Comparison of ENCODE assay signal across 9 cellular contexts in the genomic region with DNA sequence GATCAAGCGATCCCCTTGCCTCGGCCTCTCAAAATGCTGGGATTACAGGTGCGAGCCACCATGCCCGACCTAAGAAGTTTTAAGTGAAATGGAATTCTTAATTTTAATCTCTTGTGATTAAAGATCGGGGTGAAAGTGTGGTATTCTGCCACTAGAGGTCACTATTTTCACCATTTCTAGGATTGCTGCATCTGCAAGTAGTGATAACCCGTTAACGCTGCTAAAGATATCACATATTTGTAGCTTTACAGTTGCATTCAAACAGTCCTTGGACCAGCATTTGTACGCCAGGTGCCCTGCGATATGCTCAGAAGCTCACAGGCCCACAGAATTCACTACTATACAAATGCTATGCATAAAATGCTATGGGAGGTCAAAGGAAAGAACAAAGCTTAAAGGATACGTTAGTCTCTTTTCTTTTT. TPM values are rescaled to one million over a fixed set of nuclear protein-coding genes. Genes with fewer than 3 reads are reported as not detected.
DNase-seq lines count a peak whose midpoint lies in the region; ATAC-seq and TF ChIP-seq lines count a peak whose summit lies in the region.
"Had no signal": no experiment of that assay in that cellular context is flagged by ENCODE, and none has a peak within 500 bp of the region (broad histone marks: within the 10 kb centered on the region; RNA-seq: fewer than 3 reads in every experiment).

No MANE protein-coding gene starts in this region.

- H3K4me3 ChIP-seq in Panc1 (ENCODE audit: low read depth in 2 of 2, low read length in 2 of 2) (no peak overlapping the region), coronary artery (no peak overlapping the region)
- H3K4me3 ChIP-seq: BLaER1 treated with 17β-estradiol and CSF1 and Interleukin-3, amounts not matched to agents 10 nM and 100 nM had no signal

- H3K27me3 ChIP-seq in Panc1 (ENCODE audit: control insufficient read depth, insufficient read depth, low read length) = no peaks in the 10 kb centered on the region
- H3K27me3 ChIP-seq: BLaER1 treated with 17β-estradiol and CSF1 and Interleukin-3, amounts not matched to agents 10 nM and 100 nM had no signal

- peaks cover 4% of the 10 kb centered on the region for H3K4me1 Mint-ChIP-seq in memory B cell

- ATAC-seq in Panc1 (peak; percentile 81), memory B cell (ENCODE audit: low read depth) (peak; percentile 80)
- no peak for ATAC-seq in activated CD4-positive, CD25-positive, alpha-beta regulatory T cell treated with anti-CD3 and anti-CD28 coated beads, Interleukin-2, amount 50 U/mL, for 24 hours

- in situ Hi-C loops in Panc1 (cut with HindIII; ENCODE audit: low pct_unique_long_range_greater_than_20kb, low sequenced_read_pairs) = no loop called here

- H3K27ac ChIP-seq in Panc1 (ENCODE audit: low read length) (no peak overlapping the region), coronary artery (no peak overlapping the region)
- H3K27ac ChIP-seq: BLaER1 treated with 17β-estradiol and CSF1 and Interleukin-3, amounts not matched to agents 10 nM and 100 nM had no signal

- POLR2A ChIA-PET in Panc1 (lab: Charles Lee) = no interaction called here

- no TSS peak for BruUV-seq in Panc1 (replicated peaks; lab: Mats Ljungman, UMichigan)

- H3K9me3 ChIP-seq in Panc1 (ENCODE audit: control insufficient read depth, insufficient read depth, low read depth, low read length) = no peaks in the 10 kb centered on the region
- H3K9me3 ChIP-seq: BLaER1 treated with 17β-estradiol and CSF1 and Interleukin-3, amounts not matched to agents 10 nM and 100 nM had no signal

- no peak overlapping the region for H3K27ac Mint-ChIP-seq in memory B cell

- H3K27me3 Mint-ChIP-seq in memory B cell = no peaks in the 10 kb centered on the region

- TF ChIP-seq RAD21 in Ishikawa (IDR thresholded peaks at IDR 0.05; ENCODE audit: low read depth) = peak; percentile 80

- DNase-seq in NCI-H1092 treated with DMSO at 0.1 percent for 48 hours (lab: John Stamatoyannopoulos, UW) = peak; percentile 32
- no peak for DNase-seq in NCI-H1092 (lab: John Stamatoyannopoulos, UW)
- peak; percentile 41 for DNase-seq in Panc1 (ENCODE audit: low read depth, low spot score)
- DNase-seq in coronary artery (ENCODE audit: low spot score) = no peak
- DNase-seq in memory B cell (ENCODE audit: low spot score in 2 of 2) = peak; percentile 22 to 59
- no peak for DNase-seq in islet precursor cell

- TF ChIP-seq EP300 in Ishikawa (IDR thresholded peaks at IDR 0.05; ENCODE audit: borderline replicate concordance) = no peak

- peaks cover 2% of the 10 kb centered on the region for H3K36me3 Mint-ChIP-seq in memory B cell

- H3K9me3 Mint-ChIP-seq in memory B cell = no peaks in the 10 kb centered on the region

- TF ChIP-seq CTCF in Panc1 (IDR thresholded peaks at IDR 0.05) (peak; percentile 84), coronary artery (IDR thresholded peaks at IDR 0.05) (peak; percentile 44)

- no peaks in the 10 kb centered on the region for H3K36me3 ChIP-seq in Panc1 (ENCODE audit: control insufficient read depth, insufficient read depth, low read length)
- H3K36me3 ChIP-seq: BLaER1 treated with 17β-estradiol and CSF1 and Interleukin-3, amounts not matched to agents 10 nM and 100 nM had no signal

- H3K4me1 ChIP-seq in Panc1 (ENCODE audit: control insufficient read depth, insufficient read depth, low read length) = no peaks in the 10 kb centered on the region

- no peak overlapping the region for H3K4me3 Mint-ChIP-seq in memory B cell

- CTCF ChIA-PET in Panc1 (lab: Charles Lee) = interaction anchor here (0.6 to 2.6 kb wide), 8 partner anchors 11 to 159 kb away, joined by 3 to 21 read pairs (median 4); a partner anchor contains a TSS

- intact Hi-C loops in Panc1 (cut with micrococcal nuclease; ENCODE audit: unreplicated experiment) = loop anchor here (10.0 kb wide), 1 partner anchor 161 kb away; no protein-coding TSS in a partner anchor

TF ChIP-seq in Ishikawa, 13 proteins besides CTCF, POLR2A, EP300 and RAD21:
- no peak for TF ChIP-seq TAF1 (IDR thresholded peaks at IDR 0.05; ENCODE audit: low read depth)
- TF ChIP-seq TEAD4 (IDR thresholded peaks at IDR 0.05) = no peak
- no peak for TF ChIP-seq YY1 (IDR thresholded peaks at IDR 0.05; ENCODE audit: low read depth)
- TF ChIP-seq CREB1 (IDR thresholded peaks at IDR 0.05; ENCODE audit: low read depth) = no peak
- TF ChIP-seq FOXM1 (IDR thresholded peaks at IDR 0.05; ENCODE audit: borderline replicate concordance, low read depth) = no peak
- TF ChIP-seq NFIC (IDR thresholded peaks at IDR 0.05) = no peak
- TF ChIP-seq, protein P1, sequence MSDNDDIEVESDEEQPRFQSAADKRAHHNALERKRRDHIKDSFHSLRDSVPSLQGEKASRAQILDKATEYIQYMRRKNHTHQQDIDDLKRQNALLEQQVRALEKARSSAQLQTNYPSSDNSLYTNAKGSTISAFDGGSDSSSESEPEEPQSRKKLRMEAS (IDR thresholded peaks at IDR 0.05) = no peak
- no peak for TF ChIP-seq EGR1 (IDR thresholded peaks at IDR 0.05)
- TF ChIP-seq, protein P2, sequence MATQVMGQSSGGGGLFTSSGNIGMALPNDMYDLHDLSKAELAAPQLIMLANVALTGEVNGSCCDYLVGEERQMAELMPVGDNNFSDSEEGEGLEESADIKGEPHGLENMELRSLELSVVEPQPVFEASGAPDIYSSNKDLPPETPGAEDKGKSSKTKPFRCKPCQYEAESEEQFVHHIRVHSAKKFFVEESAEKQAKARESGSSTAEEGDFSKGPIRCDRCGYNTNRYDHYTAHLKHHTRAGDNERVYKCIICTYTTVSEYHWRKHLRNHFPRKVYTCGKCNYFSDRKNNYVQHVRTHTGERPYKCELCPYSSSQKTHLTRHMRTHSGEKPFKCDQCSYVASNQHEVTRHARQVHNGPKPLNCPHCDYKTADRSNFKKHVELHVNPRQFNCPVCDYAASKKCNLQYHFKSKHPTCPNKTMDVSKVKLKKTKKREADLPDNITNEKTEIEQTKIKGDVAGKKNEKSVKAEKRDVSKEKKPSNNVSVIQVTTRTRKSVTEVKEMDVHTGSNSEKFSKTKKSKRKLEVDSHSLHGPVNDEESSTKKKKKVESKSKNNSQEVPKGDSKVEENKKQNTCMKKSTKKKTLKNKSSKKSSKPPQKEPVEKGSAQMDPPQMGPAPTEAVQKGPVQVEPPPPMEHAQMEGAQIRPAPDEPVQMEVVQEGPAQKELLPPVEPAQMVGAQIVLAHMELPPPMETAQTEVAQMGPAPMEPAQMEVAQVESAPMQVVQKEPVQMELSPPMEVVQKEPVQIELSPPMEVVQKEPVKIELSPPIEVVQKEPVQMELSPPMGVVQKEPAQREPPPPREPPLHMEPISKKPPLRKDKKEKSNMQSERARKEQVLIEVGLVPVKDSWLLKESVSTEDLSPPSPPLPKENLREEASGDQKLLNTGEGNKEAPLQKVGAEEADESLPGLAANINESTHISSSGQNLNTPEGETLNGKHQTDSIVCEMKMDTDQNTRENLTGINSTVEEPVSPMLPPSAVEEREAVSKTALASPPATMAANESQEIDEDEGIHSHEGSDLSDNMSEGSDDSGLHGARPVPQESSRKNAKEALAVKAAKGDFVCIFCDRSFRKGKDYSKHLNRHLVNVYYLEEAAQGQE (IDR thresholded peaks at IDR 0.05; ENCODE audit: low read depth) = no peak
- TF ChIP-seq, protein P3, sequence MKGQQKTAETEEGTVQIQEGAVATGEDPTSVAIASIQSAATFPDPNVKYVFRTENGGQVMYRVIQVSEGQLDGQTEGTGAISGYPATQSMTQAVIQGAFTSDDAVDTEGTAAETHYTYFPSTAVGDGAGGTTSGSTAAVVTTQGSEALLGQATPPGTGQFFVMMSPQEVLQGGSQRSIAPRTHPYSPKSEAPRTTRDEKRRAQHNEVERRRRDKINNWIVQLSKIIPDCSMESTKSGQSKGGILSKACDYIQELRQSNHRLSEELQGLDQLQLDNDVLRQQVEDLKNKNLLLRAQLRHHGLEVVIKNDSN (IDR thresholded peaks at IDR 0.05) = no peak
- TF ChIP-seq TCF12 (IDR thresholded peaks at IDR 0.05; ENCODE audit: low read depth) = no peak

RNA-seq across cellular contexts. Expression of a gene that starts 19.3 kb away (rescaled TPM):
- total RNA-seq in Panc1 (2021; ENCODE audit: unreplicated experiment) = 0.44 TPM
- 0.06 TPM for polyA plus RNA-seq in Panc1 (2012; ENCODE audit: insufficient read length)

RNA-seq across cellular contexts. Expression of a gene that starts 41.1 kb away (rescaled TPM):
- total RNA-seq in Panc1 (2021; ENCODE audit: unreplicated experiment) = 68.7 TPM
- 61.6 TPM for polyA plus RNA-seq in Panc1 (2012; ENCODE audit: insufficient read length)

RNA-seq across cellular contexts. Expression of a gene that starts 41.6 kb away (rescaled TPM):
- total RNA-seq in Panc1 (2021; ENCODE audit: unreplicated experiment) = 36.7 TPM
- 32.8 TPM for polyA plus RNA-seq in Panc1 (2012; ENCODE audit: insufficient read length)

Comparison
In these comparisons a context has a peak if more than half of its experiments do, and no peak if none do; other contexts are left out.
1. DNase-seq: peak in NCI-H1092 treated with DMSO at 0.1 percent for 48 hours (single experiment), Panc1 (single experiment) and memory B cell (2 of 2); none in NCI-H1092 (single experiment), coronary artery (single experiment) and islet precursor cell (single experiment).
2. ATAC-seq: peak in Panc1 (single experiment) and memory B cell (single experiment); none in activated CD4-positive, CD25-positive, alpha-beta regulatory T cell treated with anti-CD3 and anti-CD28 coated beads, Interleukin-2, amount 50 U/mL, for 24 hours (0 of 2).